In the genomic region with DNA sequence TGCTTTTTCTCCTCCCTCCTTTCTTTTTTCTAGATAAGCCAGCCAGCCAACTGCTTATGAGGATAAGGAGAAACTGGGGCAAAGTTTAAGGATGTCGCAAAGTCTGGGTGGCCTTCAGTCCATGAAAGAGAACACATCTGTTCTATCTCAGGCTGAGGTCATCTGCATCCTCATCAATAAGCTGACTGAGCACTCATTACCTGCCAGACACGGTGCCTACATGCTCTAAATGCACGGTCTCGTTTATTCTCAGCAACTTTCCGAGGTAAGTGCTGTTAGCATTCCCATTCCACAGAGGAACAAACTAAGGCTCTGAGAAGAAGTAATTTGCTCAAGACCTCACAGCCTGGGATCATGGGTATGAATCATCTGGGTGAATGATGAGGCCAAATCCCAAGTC, we compare ENCODE assay signal across 19 cellular contexts.
A peak's percentile ranks its signal among the peaks of the same experiment; 100 is the strongest.
DNase-seq lines count a peak whose midpoint lies in the region; ATAC-seq and TF ChIP-seq lines count a peak whose summit lies in the region.
"Had no signal": no experiment of that assay in that cellular context is flagged by ENCODE, and none has a peak within 500 bp of the region (broad histone marks: within the 10 kb centered on the region; RNA-seq: fewer than 3 reads in every experiment).

No MANE protein-coding gene starts in this region.

- no peaks in the 10 kb centered on the region for H3K9me3 ChIP-seq in uterus
- H3K9me3 ChIP-seq in PC-9 (ENCODE audit: insufficient read depth, low read depth): no peaks in the 10 kb centered on the region; the same call in 1 of the 2 replicates
- no peaks in the 10 kb centered on the region for H3K9me3 ChIP-seq in CD4-positive, alpha-beta T cell (ENCODE audit: control insufficient read depth, low read length)
- H3K9me3 ChIP-seq: MG63, Peyer's patch had no signal

- H3K4me3 ChIP-seq in fibroblast of mammary gland (ENCODE audit: control insufficient read depth, low read depth, low read length) (no peak overlapping the region), uterus (no peak overlapping the region), PC-9 (no peak overlapping the region)
- H3K4me3 ChIP-seq: GM23248, MG63, Peyer's patch had no signal

- DNase-seq in natural killer cell (no peak), amniotic epithelial cell (ENCODE audit: low read depth) (peak; percentile 56), fibroblast of mammary gland (ENCODE audit: low read depth) (peak; percentile 45), uterus (no peak), PC-9 (no peak), NCI-H524 (lab: John Stamatoyannopoulos, UW) (no peak)
- no peak for DNase-seq in natural killer cell treated with Interleukin-12 subunit alpha and Interleukin-12 subunit beta and Interleukin-15 and Interleukin-18, amount 100 ng/mL, for 72 hours (ENCODE audit: low spot score)
- DNase-seq in CD4-positive, alpha-beta T cell: no peak
- DNase-seq: CD4-positive, CD25-positive, alpha-beta regulatory T cell; DMS79 treated with DMSO at 0.1 percent for 48 hours; GDM1; GM23248; MG63; NCI-H1105 treated with DMSO at 0.1 percent for 48 hours; NCI-H187; NCI-H748 treated with DMSO at 0.1 percent for 48 hours; Peyer's patch; SHP77 had no signal

- TF ChIP-seq POLR2A in uterus (IDR thresholded peaks at IDR 0.05): no peak

- POLR2A ChIA-PET in PC-9 (lab: Charles Lee; ENCODE audit: unreplicated experiment): no interaction called here
- POLR2A ChIA-PET in CD4-positive, alpha-beta T cell (lab: Charles Lee): no interaction called here

- intact Hi-C loops in natural killer cell (cut with micrococcal nuclease): no loop called here
- intact Hi-C loops in uterus (cut with DNase I; ENCODE audit: low total_unique reads): no loop called here
- intact Hi-C loops in PC-9 (cut with micrococcal nuclease; ENCODE audit: unreplicated experiment): loop anchor here (5.0 kb wide), 1 partner anchor 200 kb away; no protein-coding TSS in a partner anchor
- intact Hi-C loops in CD4-positive, alpha-beta T cell (cut with DNase I, micrococcal nuclease): no loop called here

- H4K20me1 ChIP-seq in PC-9 (ENCODE audit: insufficient read depth): no peaks in the 10 kb centered on the region

- CTCF ChIA-PET in PC-9 (lab: Charles Lee): no interaction called here
- CTCF ChIA-PET in CD4-positive, alpha-beta T cell (lab: Charles Lee): no interaction called here

- H3K9me2 ChIP-seq in PC-9 (ENCODE audit: insufficient read depth): no peaks in the 10 kb centered on the region

- H3K79me2 ChIP-seq in PC-9 (ENCODE audit: low read depth): no peaks in the 10 kb centered on the region

- H3K27ac Mint-ChIP-seq in natural killer cell: peak overlapping the region; percentile 9 to 44
- H3K27ac Mint-ChIP-seq in natural killer cell treated with Interleukin-12 subunit alpha and Interleukin-12 subunit beta and Interleukin-15 and Interleukin-18, amount 100 ng/mL, for 72 hours: peak overlapping the region in 1 of 2 donors; percentile 61
- H3K27ac Mint-ChIP-seq in CD4-positive, alpha-beta T cell: no peak overlapping the region

- no peak overlapping the region for H2AFZ ChIP-seq in PC-9
- H2AFZ ChIP-seq: GM23248 had no signal

- H3K27me3 Mint-ChIP-seq in natural killer cell (ENCODE audit: low read depth in 2 of 2): no peaks in the 10 kb centered on the region
- no peaks in the 10 kb centered on the region for H3K27me3 Mint-ChIP-seq in natural killer cell treated with Interleukin-12 subunit alpha and Interleukin-12 subunit beta and Interleukin-15 and Interleukin-18, amount 100 ng/mL, for 72 hours
- no peaks in the 10 kb centered on the region for H3K27me3 Mint-ChIP-seq in CD4-positive, alpha-beta T cell

- H3F3A ChIP-seq in PC-9 (ENCODE audit: insufficient read depth, low read depth): peaks cover 13% of the 10 kb centered on the region

- peaks cover 45 to 57% of the 10 kb centered on the region in 2 donors for H3K4me1 Mint-ChIP-seq in natural killer cell
- peaks cover 47 to 52% of the 10 kb centered on the region in 2 donors for H3K4me1 Mint-ChIP-seq in natural killer cell treated with Interleukin-12 subunit alpha and Interleukin-12 subunit beta and Interleukin-15 and Interleukin-18, amount 100 ng/mL, for 72 hours (ENCODE audit: low read depth in 2 of 2)
- peaks cover 49% of the 10 kb centered on the region for H3K4me1 Mint-ChIP-seq in CD4-positive, alpha-beta T cell (ENCODE audit: low read depth)

- H3K9me3 Mint-ChIP-seq in natural killer cell: no peaks in the 10 kb centered on the region
- no peaks in the 10 kb centered on the region for H3K9me3 Mint-ChIP-seq in natural killer cell treated with Interleukin-12 subunit alpha and Interleukin-12 subunit beta and Interleukin-15 and Interleukin-18, amount 100 ng/mL, for 72 hours
- no peaks in the 10 kb centered on the region for H3K9me3 Mint-ChIP-seq in CD4-positive, alpha-beta T cell

- no peak overlapping the region for H3K4me2 ChIP-seq in PC-9
- H3K4me2 ChIP-seq: KMS-11 had no signal

- no peak overlapping the region for H3K4me3 Mint-ChIP-seq in natural killer cell
- H3K4me3 Mint-ChIP-seq in natural killer cell treated with Interleukin-12 subunit alpha and Interleukin-12 subunit beta and Interleukin-15 and Interleukin-18, amount 100 ng/mL, for 72 hours: no peak overlapping the region
- no peak overlapping the region for H3K4me3 Mint-ChIP-seq in CD4-positive, alpha-beta T cell
- H3K4me3 Mint-ChIP-seq: CD4-positive, CD25-positive, alpha-beta regulatory T cell had no signal

- TF ChIP-seq CTCF in natural killer cell (IDR thresholded peaks at IDR 0.05) (no peak), fibroblast of mammary gland (conservative IDR thresholded peaks at IDR 0.05; ENCODE audit: control insufficient read depth, insufficient read depth, low read depth, low read length) (no peak), uterus (IDR thresholded peaks at IDR 0.05) (no peak), PC-9 (conservative IDR thresholded peaks at IDR 0.05) (no peak)
- TF ChIP-seq CTCF in CD4-positive, alpha-beta T cell (IDR thresholded peaks at IDR 0.05): no peak

- no peaks in the 10 kb centered on the region for H3K36me3 Mint-ChIP-seq in natural killer cell
- no peaks in the 10 kb centered on the region for H3K36me3 Mint-ChIP-seq in natural killer cell treated with Interleukin-12 subunit alpha and Interleukin-12 subunit beta and Interleukin-15 and Interleukin-18, amount 100 ng/mL, for 72 hours
- no peaks in the 10 kb centered on the region for H3K36me3 Mint-ChIP-seq in CD4-positive, alpha-beta T cell (ENCODE audit: low read depth)
- H3K36me3 Mint-ChIP-seq: CD4-positive, CD25-positive, alpha-beta regulatory T cell had no signal

- H3K27ac ChIP-seq in uterus: no peak overlapping the region
- H3K27ac ChIP-seq in PC-9: no peak overlapping the region
- no peak overlapping the region for H3K27ac ChIP-seq in CD4-positive, alpha-beta T cell (ENCODE audit: low read depth, low read length)
- H3K27ac ChIP-seq: GM23248, KMS-11 had no signal

- no TSS peak for BruUV-seq in PC-9 (replicated peaks; lab: Mats Ljungman, UMichigan)

- H3K4me1 ChIP-seq in uterus: peaks cover 0 to 6% of the 10 kb centered on the region in 2 donors
- peaks cover 26% of the 10 kb centered on the region for H3K4me1 ChIP-seq in PC-9 (replicated peaks; ENCODE audit: insufficient read depth)

- no peak for ATAC-seq in natural killer cell
- no peak for ATAC-seq in natural killer cell treated with Interleukin-12 subunit alpha and Interleukin-12 subunit beta and Interleukin-15 and Interleukin-18, amount 100 ng/mL, for 72 hours
- ATAC-seq in CD4-positive, alpha-beta T cell (ENCODE audit: poor library complexity): no peak

- H3K36me3 ChIP-seq in uterus: no peaks in the 10 kb centered on the region
- no peaks in the 10 kb centered on the region for H3K36me3 ChIP-seq in PC-9 (ENCODE audit: low read depth)
- H3K36me3 ChIP-seq: MG63, Peyer's patch had no signal

- no peaks in the 10 kb centered on the region for H3K27me3 ChIP-seq in uterus
- H3K27me3 ChIP-seq in PC-9 (ENCODE audit: insufficient read depth, low read depth): no peaks in the 10 kb centered on the region
- H3K27me3 ChIP-seq in CD4-positive, alpha-beta T cell (ENCODE audit: control insufficient read depth, insufficient read depth, low read length): no peaks in the 10 kb centered on the region
- H3K27me3 ChIP-seq: MG63, Peyer's patch had no signal

Comparison
In these comparisons a context has a peak if more than half of its experiments do, and no peak if none do; other contexts are left out.
1. DNase-seq: peak in amniotic epithelial cell (single experiment) and fibroblast of mammary gland (single experiment); none in natural killer cell (single experiment), natural killer cell treated with Interleukin-12 subunit alpha and Interleukin-12 subunit beta and Interleukin-15 and Interleukin-18, amount 100 ng/mL, for 72 hours (single experiment), uterus (0 of 2), PC-9 (0 of 2), NCI-H524 (0 of 2) and CD4-positive, alpha-beta T cell (0 of 10).